In the genomic region with DNA sequence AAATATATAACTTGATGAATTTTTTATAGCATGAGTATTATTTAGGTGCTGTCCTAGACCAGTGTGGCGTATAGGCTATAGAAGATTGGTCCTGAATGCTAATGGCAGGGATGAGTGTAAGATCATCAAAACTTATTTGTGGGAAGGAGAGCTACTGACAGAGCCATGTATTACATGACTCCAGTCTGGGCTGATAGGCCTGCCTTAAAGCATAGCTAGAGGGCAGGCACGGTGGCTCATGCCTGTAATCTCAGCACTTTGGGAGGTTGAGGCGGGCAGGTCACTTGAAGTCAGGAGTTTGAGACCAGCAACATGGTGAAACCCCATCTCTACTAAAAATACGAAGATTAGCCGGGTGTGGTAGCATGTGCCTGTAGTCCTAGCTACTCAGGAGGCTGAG, we compare ENCODE assay signal across 21 cellular contexts.
DNase-seq lines count a peak whose midpoint lies in the region; ATAC-seq lines count a peak whose summit lies in the region.
"Had no signal": no experiment of that assay in that cellular context is flagged by ENCODE, and none has a peak within 500 bp of the region (broad histone marks: within the 10 kb centered on the region; RNA-seq: fewer than 3 reads in every experiment).

No MANE protein-coding gene starts in this region.

- H3K9me3 ChIP-seq in T-helper 17 cell (ENCODE audit: control insufficient read depth, low read length, poor library complexity, severe bottlenecking) = no peaks in the 10 kb centered on the region
- H3K9me3 ChIP-seq: esophagus squamous epithelium, prostate gland, tibial artery had no signal

- peaks cover 88% of the 10 kb centered on the region for H3K36me3 Mint-ChIP-seq in stimulated activated naive CD8-positive, alpha-beta T cell treated with anti-CD3 and anti-CD28 coated beads, Interleukin-15, Interleukin-2, amounts not matched to agents 100 ng/mL and 50 ng/mL, for 24 hours (ENCODE audit: low read depth)
- H3K36me3 Mint-ChIP-seq in T-helper 17 cell (ENCODE audit: low read depth) = peaks cover 21% of the 10 kb centered on the region
- peaks cover 0 to 28% of the 10 kb centered on the region in 2 donors for H3K36me3 Mint-ChIP-seq in naive B cell
- H3K36me3 Mint-ChIP-seq: brain had no signal

- H3K4me1 Mint-ChIP-seq in stimulated activated naive CD8-positive, alpha-beta T cell treated with anti-CD3 and anti-CD28 coated beads, Interleukin-15, Interleukin-2, amounts not matched to agents 100 ng/mL and 50 ng/mL, for 24 hours (ENCODE audit: low read depth) = peaks cover 89% of the 10 kb centered on the region
- peaks cover 73% of the 10 kb centered on the region for H3K4me1 Mint-ChIP-seq in T-helper 17 cell
- H3K4me1 Mint-ChIP-seq in naive B cell = peaks cover 49 to 73% (median 56%) of the 10 kb centered on the region in 3 donors
- H3K4me1 Mint-ChIP-seq: brain had no signal

- H3K27ac Mint-ChIP-seq in stimulated activated naive CD8-positive, alpha-beta T cell treated with anti-CD3 and anti-CD28 coated beads, Interleukin-15, Interleukin-2, amounts not matched to agents 100 ng/mL and 50 ng/mL, for 24 hours = peak overlapping the region; percentile 74
- H3K27ac Mint-ChIP-seq in T-helper 17 cell = no peak overlapping the region
- peak overlapping the region in 4 of 6 donors; percentile 56 to 93 (median 85) for H3K27ac Mint-ChIP-seq in naive B cell

- no peaks in the 10 kb centered on the region for H3K27me3 Mint-ChIP-seq in stimulated activated naive CD8-positive, alpha-beta T cell treated with anti-CD3 and anti-CD28 coated beads, Interleukin-15, Interleukin-2, amounts not matched to agents 100 ng/mL and 50 ng/mL, for 24 hours
- H3K27me3 Mint-ChIP-seq in T-helper 17 cell = no peaks in the 10 kb centered on the region
- H3K27me3 Mint-ChIP-seq in naive B cell = no peaks in the 10 kb centered on the region
- H3K27me3 Mint-ChIP-seq: brain; stimulated activated memory B cell treated with anti-CD40 and anti-IgM and Interleukin-4, amounts not matched to agents 10 μg/mL and 1 μg/mL and 100 μg/mL, for 72 hours had no signal

- ATAC-seq in stimulated activated naive CD8-positive, alpha-beta T cell treated with anti-CD3 and anti-CD28 coated beads, Interleukin-15, Interleukin-2, amounts not matched to agents 100 U/mL and 50 U/mL, for 24 hours = no peak
- ATAC-seq in T-helper 17 cell (no peak), naive B cell (ENCODE audit: low read depth in 2 of 2) (no peak)
- ATAC-seq: stimulated activated memory B cell treated with anti-CD40 and anti-IgM and Interleukin-4, amounts not matched to agents 10 μg/mL and 1 μg/mL and 100 μg/mL, for 72 hours had no signal

- H3K4me3 Mint-ChIP-seq in stimulated activated naive CD8-positive, alpha-beta T cell treated with anti-CD3 and anti-CD28 coated beads, Interleukin-15, Interleukin-2, amounts not matched to agents 100 ng/mL and 50 ng/mL, for 24 hours = no peak overlapping the region
- H3K4me3 Mint-ChIP-seq in T-helper 17 cell (peak overlapping the region; percentile 77), naive B cell (no peak overlapping the region)
- H3K4me3 Mint-ChIP-seq: brain; stimulated activated memory B cell treated with anti-CD40 and anti-IgM and Interleukin-4, amounts not matched to agents 10 μg/mL and 1 μg/mL and 100 μg/mL, for 72 hours had no signal

- no peak for DNase-seq in stimulated activated naive CD8-positive, alpha-beta T cell treated with anti-CD3 and anti-CD28 coated beads, Interleukin-15, Interleukin-2, amounts not matched to agents 100 U/mL and 50 U/mL, for 24 hours
- DNase-seq in T-helper 17 cell (no peak), naive B cell (no peak), Ammon's horn (ENCODE audit: low spot score) (no peak), dedifferentiated amniotic fluid mesenchymal stem cell (ENCODE audit: extremely low spot score) (no peak)
- no peak for DNase-seq in activated CD4-positive, alpha-beta T cell treated with anti-CD3 and anti-CD28 coated beads, Interleukin-2, amount 50 U/mL, for 1 hour
- DNase-seq: activated CD4-positive, CD25-positive, alpha-beta regulatory T cell treated with anti-CD3 and anti-CD28 coated beads, Interleukin-2, amount 50 U/mL, for 72 hours; activated CD8-positive, alpha-beta memory T cell treated with anti-CD3 and anti-CD28 coated beads, Interleukin-2, amount 50 U/mL, for 4 hours; COR-L47; DMS79; esophagus squamous epithelium; islet precursor cell; MV-4-11; NCI-H1694; NCI-H2171; NCI-H524 treated with DMSO at 0.1 percent for 48 hours; tibial artery had no signal

- H3K9me3 Mint-ChIP-seq in stimulated activated naive CD8-positive, alpha-beta T cell treated with anti-CD3 and anti-CD28 coated beads, Interleukin-15, Interleukin-2, amounts not matched to agents 100 ng/mL and 50 ng/mL, for 24 hours = no peaks in the 10 kb centered on the region
- H3K9me3 Mint-ChIP-seq in naive B cell = no peaks in the 10 kb centered on the region
- H3K9me3 Mint-ChIP-seq: brain; stimulated activated memory B cell treated with anti-CD40 and anti-IgM and Interleukin-4, amounts not matched to agents 10 μg/mL and 1 μg/mL and 100 μg/mL, for 72 hours had no signal
